ENCODE assay signal across 17 cellular contexts in genomic region chr7:128770238-128770637, GRCh38. TPM values are rescaled to one million over a fixed set of nuclear protein-coding genes. Genes with fewer than 3 reads are reported as not detected.
DNase-seq lines count a peak whose midpoint lies in the region; ATAC-seq, FAIRE-seq and TF ChIP-seq lines count a peak whose summit lies in the region.
"Had no signal": no experiment of that assay in that cellular context is flagged by ENCODE, and none has a peak within 500 bp of the region (broad histone marks: within the 10 kb centered on the region; RNA-seq: fewer than 3 reads in every experiment).

No MANE protein-coding gene starts in this region.

- H3K4me3 Mint-ChIP-seq in memory B cell = no peak overlapping the region
- H3K4me3 Mint-ChIP-seq: CD4-positive, CD25-positive, alpha-beta regulatory T cell had no signal

- BruUV-seq in PC-9 (replicated peaks; lab: Mats Ljungman, UMichigan) = TSS peak; percentile 19
- TSS peak; percentile 34 for BruUV-seq in endothelial cell of umbilical vein (replicated peaks; lab: Mats Ljungman, UMichigan)

- H3K27ac Mint-ChIP-seq in memory B cell = peak overlapping the region; percentile 14
- H3K27ac Mint-ChIP-seq: CD4-positive, CD25-positive, alpha-beta regulatory T cell had no signal

- CTCF ChIA-PET in PC-9 (lab: Charles Lee) (no interaction called here), endothelial cell of umbilical vein (lab: Charles Lee) (interaction anchor here (1.0 to 2.1 kb wide), 4 partner anchors 11 to 72 kb away, joined by 3 to 5 read pairs (median 4); no protein-coding TSS in a partner anchor)

- dilution Hi-C loops in endothelial cell of umbilical vein (cut with MboI; ENCODE audit: extremely low pct_ligation_motif_present, low sequenced_read_pairs) = no loop called here

- no peaks in the 10 kb centered on the region for H3K79me2 ChIP-seq in PC-9 (ENCODE audit: low read depth)
- H3K79me2 ChIP-seq in endothelial cell of umbilical vein (ENCODE audit: control insufficient read depth, insufficient read depth, low read length) = no peaks in the 10 kb centered on the region

- H4K20me1 ChIP-seq in PC-9 (ENCODE audit: insufficient read depth) = no peaks in the 10 kb centered on the region
- no peaks in the 10 kb centered on the region for H4K20me1 ChIP-seq in endothelial cell of umbilical vein (replicated peaks; ENCODE audit: control insufficient read depth, extremely low read depth, insufficient read depth, low read length)

- no peak overlapping the region for H3K9ac ChIP-seq in endothelial cell of umbilical vein (replicated peaks; ENCODE audit: extremely low read depth, insufficient read depth, low read length)

- intact Hi-C loops in PC-9 (cut with micrococcal nuclease; ENCODE audit: unreplicated experiment) = no loop called here
- intact Hi-C loops in endothelial cell of umbilical vein (cut with micrococcal nuclease) = no loop called here

- H3K4me3 ChIP-seq in AG09309 (ENCODE audit: control insufficient read depth, low read depth, low read length) (no peak overlapping the region), PC-9 (no peak overlapping the region), endothelial cell of umbilical vein (replicated peaks in 1 of 3; ENCODE audit: insufficient read depth in 1 of 3, low read depth in 1 of 3, low read length in 3 of 3) (no peak overlapping the region)

- POLR2A ChIA-PET in PC-9 (lab: Charles Lee; ENCODE audit: unreplicated experiment) = no interaction called here
- POLR2A ChIA-PET in endothelial cell of umbilical vein (lab: Charles Lee) = no interaction called here

- H3K27me3 ChIP-seq in PC-9 (ENCODE audit: insufficient read depth, low read depth) (no peaks in the 10 kb centered on the region), endothelial cell of umbilical vein (ENCODE audit: control insufficient read depth in 2 of 2, insufficient read depth in 2 of 2, low read length in 2 of 2) (no peaks in the 10 kb centered on the region)

- H3K9me2 ChIP-seq in PC-9 (ENCODE audit: insufficient read depth) = no peaks in the 10 kb centered on the region

- no peaks in the 10 kb centered on the region for H3K4me1 Mint-ChIP-seq in memory B cell

- H3F3A ChIP-seq in PC-9 (ENCODE audit: insufficient read depth, low read depth) = peaks cover 10% of the 10 kb centered on the region

- H3K9me3 Mint-ChIP-seq in memory B cell = no peaks in the 10 kb centered on the region
- H3K9me3 Mint-ChIP-seq: CD4-positive, CD25-positive, alpha-beta regulatory T cell had no signal

- no peaks in the 10 kb centered on the region for H3K27me3 Mint-ChIP-seq in memory B cell
- H3K27me3 Mint-ChIP-seq: CD4-positive, CD25-positive, alpha-beta regulatory T cell had no signal

- H3K4me1 ChIP-seq in PC-9 (replicated peaks; ENCODE audit: insufficient read depth) (no peaks in the 10 kb centered on the region), endothelial cell of umbilical vein (ENCODE audit: control insufficient read depth, extremely low read depth, insufficient read depth, low read length) (peaks cover 2% of the 10 kb centered on the region)

- peak; percentile 43 for FAIRE-seq in endothelial cell of umbilical vein (lab: Jason Lieb, UNC)

- H3K9me1 ChIP-seq in endothelial cell of umbilical vein (replicated peaks; ENCODE audit: control insufficient read depth, extremely low read depth, insufficient read depth, low read length) = no peaks in the 10 kb centered on the region

- H3K27ac ChIP-seq in PC-9 (no peak overlapping the region), endothelial cell of umbilical vein (ENCODE audit: insufficient read depth, low read depth, low read length) (no peak overlapping the region)

- TF ChIP-seq CTCF in AG09309 (IDR thresholded peaks at IDR 0.05; ENCODE audit: control insufficient read depth, insufficient read depth, low read depth, low read length, missing control alignments) (no peak), PC-9 (conservative IDR thresholded peaks at IDR 0.05) (no peak), endothelial cell of umbilical vein (IDR thresholded peaks at IDR 0.05; ENCODE audit: extremely low read depth in 1 of 2, insufficient read depth in 1 of 2, low read depth in 1 of 2, low read length in 2 of 2) (no peak)

- H3K4me2 ChIP-seq in PC-9 (no peak overlapping the region), endothelial cell of umbilical vein (ENCODE audit: insufficient read depth, low read length) (no peak overlapping the region)

- H3K36me3 Mint-ChIP-seq in memory B cell = peaks cover 26% of the 10 kb centered on the region

- no peak for ATAC-seq in memory B cell (ENCODE audit: low read depth)
- no peak for ATAC-seq in HG03457 (IDR thresholded peaks at IDR 0.05; ENCODE audit: unreplicated experiment)
- ATAC-seq in HG02840 (IDR thresholded peaks at IDR 0.05; ENCODE audit: low FRiP score, unreplicated experiment) = no peak

- no peak overlapping the region for H2AFZ ChIP-seq in PC-9
- H2AFZ ChIP-seq in endothelial cell of umbilical vein (ENCODE audit: low read depth, low read length) = no peak overlapping the region

- no peak for TF ChIP-seq POLR2A in endothelial cell of umbilical vein (IDR thresholded peaks at IDR 0.05; ENCODE audit: low read depth, low read length)

- peak; percentile 10 for DNase-seq in AG09309 (ENCODE audit: low read depth)
- no peak for DNase-seq in PC-9
- peak; percentile 33 for DNase-seq in endothelial cell of umbilical vein (ENCODE audit: low read depth, low spot score)
- DNase-seq in memory B cell (ENCODE audit: low spot score in 2 of 2) = no peak
- no peak for DNase-seq in islet precursor cell
- DNase-seq in stimulated activated CD4-positive, alpha-beta T cell treated with anti-CD3 and anti-CD28 coated beads, Interleukin-4, amount 100 ng/mL, for 24 hours = no peak
- DNase-seq: ACHN; Calu3; CD4-positive, CD25-positive, alpha-beta regulatory T cell; DMS53; NCI-H187; NCI-H526 treated with DMSO at 0.1 percent for 48 hours; SHP77 had no signal

- H3K9me3 ChIP-seq in PC-9 (ENCODE audit: insufficient read depth, low read depth) = no peaks in the 10 kb centered on the region
- H3K9me3 ChIP-seq in endothelial cell of umbilical vein (replicated peaks; ENCODE audit: control insufficient read depth, insufficient read depth, low read length) = no peaks in the 10 kb centered on the region

- H3K36me3 ChIP-seq in PC-9 (ENCODE audit: low read depth) (peaks cover 33% of the 10 kb centered on the region), endothelial cell of umbilical vein (ENCODE audit: control insufficient read depth in 2 of 2, extremely low read depth in 1 of 2, insufficient read depth in 2 of 2, low read length in 2 of 2) (peaks cover 29 to 33% of the 10 kb centered on the region in 2 experiments)

TF ChIP-seq in endothelial cell of umbilical vein, 7 proteins besides CTCF, POLR2A, EP300 and RAD21:
- no peak for TF ChIP-seq EZH2 (IDR thresholded peaks at IDR 0.05; ENCODE audit: borderline replicate concordance, low read depth, low read length, severe bottlenecking)
- no peak for TF ChIP-seq FOS (IDR thresholded peaks at IDR 0.05; ENCODE audit: borderline replicate concordance, insufficient read depth, low read length)
- no peak for TF ChIP-seq MYC (IDR thresholded peaks at IDR 0.05; ENCODE audit: low read depth, low read length)

RNA-seq across cellular contexts. Expression of gene OPN1SW, which starts 5.4 kb away (rescaled TPM):
- not detected in 2 replicates for total RNA-seq in PC-9 (2021)
- not detected in 2 replicates for total RNA-seq in endothelial cell of umbilical vein
- not detected in 2 replicates for polyA plus RNA-seq in endothelial cell of umbilical vein
- polyA plus RNA-seq in endothelial cell of umbilical vein (2011; cell fraction: cytosol; rRNA removed) = not detected in 2 replicates
- polyA plus RNA-seq in endothelial cell of umbilical vein (2011; cell fraction: nucleus; rRNA removed) = not detected in 2 replicates
- not detected in 2 replicates for polyA plus RNA-seq in endothelial cell of umbilical vein (2012)
- polyA minus RNA-seq in endothelial cell of umbilical vein = not detected in 2 replicates
- not detected for polyA minus RNA-seq in endothelial cell of umbilical vein (2011; cell fraction: cytosol; rRNA and poly(A)+ RNA removed)
- not detected in 2 replicates for polyA minus RNA-seq in endothelial cell of umbilical vein (2011; cell fraction: nucleus; rRNA and poly(A)+ RNA removed)
- total RNA-seq: Calu3; CD4-positive, CD25-positive, alpha-beta regulatory T cell; H4; HT1080 had no signal
- polyA plus RNA-seq: CD4-positive, CD25-positive, alpha-beta regulatory T cell had no signal

RNA-seq across cellular contexts. Expression of gene CCDC136, which starts 21.5 kb away (rescaled TPM):
- total RNA-seq in PC-9 (2021) (7.1 and 9.8 TPM in 2 replicates), endothelial cell of umbilical vein (3.2 and 3.3 TPM in 2 replicates)
- 1.1 and 1.8 TPM in 2 replicates for polyA plus RNA-seq in endothelial cell of umbilical vein
- polyA plus RNA-seq in endothelial cell of umbilical vein (2011; cell fraction: cytosol; rRNA removed) = 1.6 and 2.0 TPM in 2 replicates
- polyA plus RNA-seq in endothelial cell of umbilical vein (2011; cell fraction: nucleus; rRNA removed) = 15.2 and 15.8 TPM in 2 replicates
- polyA plus RNA-seq in endothelial cell of umbilical vein (2012) = 3.0 and 4.3 TPM in 2 replicates
- polyA minus RNA-seq in endothelial cell of umbilical vein = 3.4 and 6.3 TPM in 2 replicates
- not detected for polyA minus RNA-seq in endothelial cell of umbilical vein (2011; cell fraction: cytosol; rRNA and poly(A)+ RNA removed)
- 3.4 and 7.5 TPM in 2 replicates for polyA minus RNA-seq in endothelial cell of umbilical vein (2011; cell fraction: nucleus; rRNA and poly(A)+ RNA removed)

RNA-seq across cellular contexts. Expression of gene CALU, which starts 31.1 kb away (rescaled TPM):
- total RNA-seq in PC-9 (2021) = 109 and 152 TPM in 2 replicates
- 254 and 257 TPM in 2 replicates for total RNA-seq in endothelial cell of umbilical vein
- polyA plus RNA-seq in endothelial cell of umbilical vein = 111 and 135 TPM in 2 replicates
- polyA plus RNA-seq in endothelial cell of umbilical vein (2011; cell fraction: cytosol; rRNA removed) = 141 and 147 TPM in 2 replicates
- polyA plus RNA-seq in endothelial cell of umbilical vein (2011; cell fraction: nucleus; rRNA removed) = 73.4 and 109 TPM in 2 replicates
- polyA plus RNA-seq in endothelial cell of umbilical vein (2012) = 287 and 288 TPM in 2 replicates
- 150 and 163 TPM in 2 replicates for polyA minus RNA-seq in endothelial cell of umbilical vein
- 51.0 TPM for polyA minus RNA-seq in endothelial cell of umbilical vein (2011; cell fraction: cytosol; rRNA and poly(A)+ RNA removed)
- 52.2 and 75.1 TPM in 2 replicates for polyA minus RNA-seq in endothelial cell of umbilical vein (2011; cell fraction: nucleus; rRNA and poly(A)+ RNA removed)

RNA-seq across cellular contexts. Expression of gene FLNC, which starts 60.0 kb away (rescaled TPM):
- total RNA-seq in PC-9 (2021) (75.5 and 96.6 TPM in 2 replicates), endothelial cell of umbilical vein (81.8 and 81.9 TPM in 2 replicates)
- polyA plus RNA-seq in endothelial cell of umbilical vein = 19.5 and 20.1 TPM in 2 replicates
- polyA plus RNA-seq in endothelial cell of umbilical vein (2011; cell fraction: cytosol; rRNA removed) = 19.9 and 23.3 TPM in 2 replicates
- 46.6 and 51.6 TPM in 2 replicates for polyA plus RNA-seq in endothelial cell of umbilical vein (2011; cell fraction: nucleus; rRNA removed)
- 66.9 and 79.9 TPM in 2 replicates for polyA plus RNA-seq in endothelial cell of umbilical vein (2012)
- 59.3 and 75.4 TPM in 2 replicates for polyA minus RNA-seq in endothelial cell of umbilical vein
- polyA minus RNA-seq in endothelial cell of umbilical vein (2011; cell fraction: cytosol; rRNA and poly(A)+ RNA removed) = not detected
- 36.5 and 56.7 TPM in 2 replicates for polyA minus RNA-seq in endothelial cell of umbilical vein (2011; cell fraction: nucleus; rRNA and poly(A)+ RNA removed)
- total RNA-seq: CD4-positive, CD25-positive, alpha-beta regulatory T cell had no signal
- polyA plus RNA-seq: CD4-positive, CD25-positive, alpha-beta regulatory T cell had no signal

Comparison
In these comparisons a context has a peak if more than half of its experiments do, and no peak if none do; other contexts are left out.
1. DNase-seq: peak in AG09309 (single experiment) and endothelial cell of umbilical vein (single experiment); none in PC-9 (0 of 2), memory B cell (0 of 2), islet precursor cell (single experiment) and stimulated activated CD4-positive, alpha-beta T cell treated with anti-CD3 and anti-CD28 coated beads, Interleukin-4, amount 100 ng/mL, for 24 hours (single experiment).